ENCODE assay signal across 8 cellular contexts in genomic region chrX:103533428-103534216, GRCh38. TPM values are rescaled to one million over a fixed set of nuclear protein-coding genes. Genes with fewer than 3 reads are reported as not detected.
A peak's percentile ranks its signal among the peaks of the same experiment; 100 is the strongest.
DNase-seq lines count a peak whose midpoint lies in the region; ATAC-seq, FAIRE-seq and TF ChIP-seq lines count a peak whose summit lies in the region.

No MANE protein-coding gene starts in this region.

- no peaks in the 10 kb centered on the region for H3K4me1 ChIP-seq in HepG2 (ENCODE audit: insufficient read depth, low read length)

- intact Hi-C loops in HepG2 (cut with micrococcal nuclease; ENCODE audit: unreplicated experiment): loop anchor here (1.0 to 5.0 kb wide), 3 partner anchors 97 to 284 kb away; partner anchors contain the start of gene MORF4L2

- H3K79me2 ChIP-seq in HepG2 (ENCODE audit: insufficient read depth, low read length): no peaks in the 10 kb centered on the region

- H3K4me2 ChIP-seq in HepG2 (ENCODE audit: low read depth, low read length): peak overlapping the region; percentile 74

- in situ Hi-C loops in HepG2 (cut with HindIII; ENCODE audit: extremely low pct_ligation_motif_present, low pct_unique_long_range_greater_than_20kb): loop anchor here (25.0 kb wide), 2 partner anchors 279 to 579 kb away; partner anchors contain the start of gene ZCCHC18

- H3K27me3 ChIP-seq in HepG2 (ENCODE audit: control insufficient read depth in 1 of 2, insufficient read depth in 2 of 2, low read length in 2 of 2): no peaks in the 10 kb centered on the region

- H3K36me3 ChIP-seq in HepG2 (replicated peaks in 1 of 2; ENCODE audit: control insufficient read depth in 1 of 2, insufficient read depth in 2 of 2, low read length in 2 of 2): no peaks in the 10 kb centered on the region

- TF ChIP-seq POLR2A in HepG2 (IDR thresholded peaks at IDR 0.05; ENCODE audit: insufficient read depth in 1 of 2, low read depth in 2 of 2, low read length in 2 of 2): no peak

- TF ChIP-seq EP300 in HepG2 (IDR thresholded peaks at IDR 0.05; ENCODE audit: low read depth in 2 of 2, low read length in 2 of 2) (no peak), HepG2 (CRISPR knock-in tag; IDR thresholded peaks at IDR 0.05; ENCODE audit: borderline replicate concordance) (no peak)

- 0 out of 2 replicates have a peak, but pooled peaks have one; percentile 18 for TF ChIP-seq RAD21 in HepG2 (CRISPR knock-in tag; IDR thresholded peaks at IDR 0.05)

- H3K9me3 ChIP-seq in HepG2 (ENCODE audit: low read length): no peaks in the 10 kb centered on the region

- ATAC-seq in HepG2: peak; percentile 81
- no peak for ATAC-seq in HG02840 (IDR thresholded peaks at IDR 0.05; ENCODE audit: low FRiP score, unreplicated experiment)

- TF ChIP-seq CTCF in HepG2 (CRISPR knock-in tag; IDR thresholded peaks at IDR 0.05): peak; percentile 75

- POLR2A ChIA-PET in HEK293T (lab: Yijun Ruan, JAX): interaction anchor here (1.0 to 1.2 kb wide), 2 partner anchors 141 to 144 kb away, joined by 3 read pairs; no protein-coding TSS in a partner anchor
- POLR2A ChIA-PET in HepG2 (lab: Yijun Ruan, JAX): no interaction called here

- FAIRE-seq in HepG2 (lab: Jason Lieb, UNC): peak; percentile 76

- peak overlapping the region; percentile 2 to 65 (median 49); a peak in 5 of 6 replicates for H3K4me3 ChIP-seq in HepG2 (replicated peaks in 1 of 3; ENCODE audit: insufficient read depth in 1 of 3, low read depth in 2 of 3, low read length in 3 of 3)

- CTCF ChIA-PET in HEK293T (lab: Yijun Ruan, JAX): interaction anchor here (0.6 to 1.2 kb wide), 6 partner anchors 11 to 299 kb away, joined by 3 to 9 read pairs (median 4); partner anchors contain the start of genes RAB9B and TMEM31
- CTCF ChIA-PET in HepG2 (lab: Yijun Ruan, JAX; ENCODE audit: low intra/inter-chr PET ratio, low total read pairs): no interaction called here

- BruUV-seq in HepG2 (replicated peaks; lab: Mats Ljungman, UMichigan): no TSS peak

- H4K20me1 ChIP-seq in HepG2 (ENCODE audit: insufficient read depth, low read length): no peaks in the 10 kb centered on the region

- DNase-seq in DMS 273 (lab: John Stamatoyannopoulos, UW; ENCODE audit: unreplicated experiment): peak; percentile 88
- DNase-seq in HEK293T (ENCODE audit: extremely low spot score): peak; percentile 73
- peak; percentile 52 for DNase-seq in NCI-H2171 treated with DMSO at 0.1 percent for 48 hours (lab: John Stamatoyannopoulos, UW)
- DNase-seq in activated CD4-positive, alpha-beta T cell treated with anti-CD3 and anti-CD28 coated beads, Interleukin-2, amount 50 U/mL, for 24 hours (ENCODE audit: low read depth in 1 of 2, low spot score in 1 of 2): peak; percentile 44 to 54
- DNase-seq in dermis blood vessel endothelial cell: peak; percentile 78
- DNase-seq in HepG2 (ENCODE audit: low spot score): peak; percentile 43
- peak; percentile 65 for DNase-seq in stimulated activated CD4-positive, alpha-beta T cell treated with anti-CD3 and anti-CD28 coated beads, Interleukin-4, amount 100 ng/mL, for 1 hour

- H3K27ac ChIP-seq in HepG2 (ENCODE audit: extremely low read length, insufficient read depth, low read length): no peak overlapping the region

- no peak overlapping the region for H2AFZ ChIP-seq in HepG2 (ENCODE audit: low read length)

- 1% methylated on average over 15 of the region's 15 CpGs for WGBS in HepG2 (ENCODE audit: low lambda C conversion rate)

- no peak overlapping the region for H3K9ac ChIP-seq in HepG2 (ENCODE audit: insufficient read depth, low read depth, low read length)

TF ChIP-seq in HEK293T, 16 proteins besides CTCF, POLR2A, EP300 and RAD21:
- TF ChIP-seq FOXM1 (IDR thresholded peaks at IDR 0.05; ENCODE audit: borderline replicate concordance) (0 out of 2 replicates have a peak, but pooled peaks have one; percentile 16), LEF1 (IDR thresholded peaks at IDR 0.05; ENCODE audit: borderline replicate concordance) (no peak), TARDBP (IDR thresholded peaks at IDR 0.05) (no peak), PKNOX1 (IDR thresholded peaks at IDR 0.05) (no peak)
TF ChIP-seq in HEK293T: peak in this region for 1.

TF ChIP-seq in HepG2, 621 proteins besides CTCF, POLR2A, EP300 and RAD21 (continues in another document):
- TF ChIP-seq SOX13 (IDR thresholded peaks at IDR 0.05) (no peak), SOX13 (CRISPR knock-in tag; conservative IDR thresholded peaks at IDR 0.05 in 1 of 2, IDR thresholded peaks at IDR 0.05 in 1 of 2) (no peak), MTF1 (CRISPR knock-in tag; IDR thresholded peaks at IDR 0.05) (no peak), HMGXB4 (CRISPR knock-in tag; IDR thresholded peaks at IDR 0.05; ENCODE audit: borderline replicate concordance in 1 of 2, low read depth in 1 of 2) (0 out of 4 replicates have a peak, but pooled peaks of 1 of the 2 experiments have one; percentile 35), SMC3 (IDR thresholded peaks at IDR 0.05; ENCODE audit: low read length) (peak; percentile 63), ZNF713 (CRISPR knock-in tag; IDR thresholded peaks at IDR 0.05) (no peak), TBX2 (CRISPR knock-in tag; IDR thresholded peaks at IDR 0.05; ENCODE audit: borderline replicate concordance) (no peak), ZNF703 (CRISPR knock-in tag; IDR thresholded peaks at IDR 0.05; ENCODE audit: borderline replicate concordance) (no peak), FOXK2 (IDR thresholded peaks at IDR 0.05) (no peak), CBFB (CRISPR knock-in tag; IDR thresholded peaks at IDR 0.05) (no peak), CEBPB (IDR thresholded peaks at IDR 0.05; ENCODE audit: borderline replicate concordance, low read depth, low read length) (peak; percentile 46; the same call in 1 of the 2 replicates)

RNA-seq across cellular contexts. Expression of gene RAB40A, which starts 14.3 kb away (rescaled TPM):
- total RNA-seq in dermis blood vessel endothelial cell (0.05 TPM in 1 of 2 replicates, not detected in the other), HepG2 (2016; rRNA removed; fragmentation: Illumina TruSeq; extraction: Trizol) (not detected in 2 replicates)
- total RNA-seq in HepG2 (2016; cell fraction: cytosol; rRNA removed; fragmentation: Illumina TruSeq; extraction: Trizol; ENCODE audit: low read depth): not detected in 2 replicates
- not detected in 2 replicates for total RNA-seq in HepG2 (2016; cell fraction: insoluble cytoplasmic fraction; rRNA removed; fragmentation: Illumina TruSeq; extraction: Trizol)
- not detected in 2 replicates for total RNA-seq in HepG2 (2016; cell fraction: membrane; rRNA removed; fragmentation: Illumina TruSeq; extraction: Trizol)
- total RNA-seq in HepG2 (2016; cell fraction: nucleus; rRNA removed; fragmentation: Illumina TruSeq; extraction: Trizol): not detected in 2 replicates
- 0.08 and 0.11 TPM in 2 replicates for polyA plus RNA-seq in HepG2 (2011; rRNA removed)
- polyA plus RNA-seq in HepG2 (2011; cell fraction: cytosol; rRNA removed): 0.04 and 0.05 TPM in 2 replicates
- polyA plus RNA-seq in HepG2 (2011; cell fraction: nucleus; rRNA removed): 0.40 and 0.80 TPM in 2 replicates
- polyA plus RNA-seq in HepG2 (2012): 0.07 and 0.17 TPM in 2 replicates
- not detected in 2 replicates for polyA plus RNA-seq in HepG2 (2016; cell fraction: cytosol; fragmentation: Illumina TruSeq; extraction: Trizol; ENCODE audit: low read depth)
- polyA plus RNA-seq in HepG2 (2016; cell fraction: insoluble cytoplasmic fraction; fragmentation: Illumina TruSeq; extraction: Trizol; ENCODE audit: low read depth): not detected in 2 replicates
- not detected in 2 replicates for polyA plus RNA-seq in HepG2 (2016; cell fraction: membrane; fragmentation: Illumina TruSeq; extraction: Trizol; ENCODE audit: low read depth)
- polyA plus RNA-seq in HepG2 (2016; cell fraction: nucleus; fragmentation: Illumina TruSeq; extraction: Trizol; ENCODE audit: insufficient read depth, low read depth): not detected in 2 replicates
- polyA minus RNA-seq in HepG2 (2011; rRNA and poly(A)+ RNA removed; ENCODE audit: low replicate concordance): 0.05 and 0.18 TPM in 2 replicates
- polyA minus RNA-seq in HepG2 (2011; cell fraction: cytosol; rRNA and poly(A)+ RNA removed): not detected in 2 replicates
- 0.50 and 0.77 TPM in 2 replicates for polyA minus RNA-seq in HepG2 (2011; cell fraction: nucleus; rRNA and poly(A)+ RNA removed)

RNA-seq across cellular contexts. Expression of gene TCEAL4, which starts 51.7 kb away (rescaled TPM):
- total RNA-seq in dermis blood vessel endothelial cell (41.6 and 48.5 TPM in 2 replicates), HepG2 (2016; rRNA removed; fragmentation: Illumina TruSeq; extraction: Trizol) (31.0 and 36.1 TPM in 2 replicates)
- 13.0 and 14.9 TPM in 2 replicates for total RNA-seq in HepG2 (2016; cell fraction: cytosol; rRNA removed; fragmentation: Illumina TruSeq; extraction: Trizol; ENCODE audit: low read depth)
- total RNA-seq in HepG2 (2016; cell fraction: insoluble cytoplasmic fraction; rRNA removed; fragmentation: Illumina TruSeq; extraction: Trizol): 31.3 and 40.7 TPM in 2 replicates
- total RNA-seq in HepG2 (2016; cell fraction: membrane; rRNA removed; fragmentation: Illumina TruSeq; extraction: Trizol): 13.2 and 13.9 TPM in 2 replicates
- total RNA-seq in HepG2 (2016; cell fraction: nucleus; rRNA removed; fragmentation: Illumina TruSeq; extraction: Trizol): 14.6 TPM in 2 replicates
- 12.6 and 13.3 TPM in 2 replicates for polyA plus RNA-seq in HepG2 (2011; rRNA removed)
- 6.5 and 10.6 TPM in 2 replicates for polyA plus RNA-seq in HepG2 (2011; cell fraction: cytosol; rRNA removed)
- 8.1 and 10.6 TPM in 2 replicates for polyA plus RNA-seq in HepG2 (2011; cell fraction: nucleus; rRNA removed)
- 36.2 and 51.2 TPM in 2 replicates for polyA plus RNA-seq in HepG2 (2012)
- 10.2 and 12.2 TPM in 2 replicates for polyA plus RNA-seq in HepG2 (2016; cell fraction: cytosol; fragmentation: Illumina TruSeq; extraction: Trizol; ENCODE audit: low read depth)
- polyA plus RNA-seq in HepG2 (2016; cell fraction: insoluble cytoplasmic fraction; fragmentation: Illumina TruSeq; extraction: Trizol; ENCODE audit: low read depth): 66.3 and 74.1 TPM in 2 replicates
- 12.4 and 16.1 TPM in 2 replicates for polyA plus RNA-seq in HepG2 (2016; cell fraction: membrane; fragmentation: Illumina TruSeq; extraction: Trizol; ENCODE audit: low read depth)
- 43.6 and 49.8 TPM in 2 replicates for polyA plus RNA-seq in HepG2 (2016; cell fraction: nucleus; fragmentation: Illumina TruSeq; extraction: Trizol; ENCODE audit: insufficient read depth, low read depth)
- polyA minus RNA-seq in HepG2 (2011; rRNA and poly(A)+ RNA removed; ENCODE audit: low replicate concordance): 3.5 and 13.0 TPM in 2 replicates
- polyA minus RNA-seq in HepG2 (2011; cell fraction: cytosol; rRNA and poly(A)+ RNA removed): 5.4 and 6.7 TPM in 2 replicates
- 7.1 and 8.2 TPM in 2 replicates for polyA minus RNA-seq in HepG2 (2011; cell fraction: nucleus; rRNA and poly(A)+ RNA removed)
